Comparison of ENCODE assay signal across 24 cellular contexts in the genomic region with DNA sequence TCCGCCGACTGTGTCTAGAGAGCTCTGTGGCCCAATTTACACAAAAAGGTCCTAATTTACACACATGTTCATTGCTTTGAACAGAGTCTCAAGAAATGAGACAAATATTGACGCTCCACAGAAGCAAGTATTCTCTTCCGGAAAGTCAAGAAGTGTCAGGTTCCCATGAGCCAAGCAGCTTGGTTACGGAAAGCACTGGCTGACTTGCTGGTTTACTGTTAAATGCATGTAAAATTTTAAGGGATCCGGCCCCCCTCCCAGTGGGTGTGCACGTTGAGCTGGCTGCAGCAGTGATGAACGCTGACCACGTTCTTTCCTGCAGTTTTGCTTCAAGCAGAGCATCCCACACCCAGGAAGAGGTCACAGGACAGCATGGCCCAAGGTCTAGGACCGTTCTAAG.
DNase-seq lines count a peak whose midpoint lies in the region; ATAC-seq and TF ChIP-seq lines count a peak whose summit lies in the region.
"Had no signal": no experiment of that assay in that cellular context is flagged by ENCODE, and none has a peak within 500 bp of the region (broad histone marks: within the 10 kb centered on the region; RNA-seq: fewer than 3 reads in every experiment).

No MANE protein-coding gene starts in this region.

- peaks cover 18% of the 10 kb centered on the region for H3K27me3 Mint-ChIP-seq in glutamatergic neuron (ENCODE audit: unreplicated experiment)

- H3K27ac Mint-ChIP-seq in glutamatergic neuron (ENCODE audit: unreplicated experiment), result peak overlapping the region; percentile 73
- H3K27ac Mint-ChIP-seq: activated naive CD8-positive, alpha-beta T cell; activated T-helper 1 cell treated with anti-CD3 and anti-CD28 coated beads, Interleukin-12 subunit alpha, Interleukin-12 subunit beta, Interleukin-2, Interleukin-4 antibody, amounts not matched to agents 30 ng/mL and 10 ng/mL and 1 ng/mL, durations not matched to agents 14 hours and 24 hours and 36 hours; neural progenitor cell had no signal

- intact Hi-C loops in left ventricle myocardium inferior (cut with micrococcal nuclease) (loop anchor here (10.0 kb wide), 1 partner anchor 62 kb away; no protein-coding TSS in a partner anchor), Right ventricle myocardium superior (cut with DNase I) (no loop called here), posterior vena cava (cut with DNase I) (no loop called here), aorta (cut with DNase I) (loop anchor here in 1 of 2 donors (5.0 kb wide), 1 partner anchor 70 kb away; no protein-coding TSS in a partner anchor)

- H3K4me3 Mint-ChIP-seq in glutamatergic neuron (ENCODE audit: unreplicated experiment), result no peak overlapping the region
- H3K4me3 Mint-ChIP-seq: activated naive CD8-positive, alpha-beta T cell; activated T-helper 1 cell treated with anti-CD3 and anti-CD28 coated beads, Interleukin-12 subunit alpha, Interleukin-12 subunit beta, Interleukin-2, Interleukin-4 antibody, amounts not matched to agents 30 ng/mL and 10 ng/mL and 1 ng/mL, durations not matched to agents 14 hours and 24 hours and 36 hours; neural progenitor cell had no signal

- peaks cover 64% of the 10 kb centered on the region for H3K4me1 Mint-ChIP-seq in glutamatergic neuron (ENCODE audit: low read depth, unreplicated experiment)

- H3K4me1 ChIP-seq in left ventricle myocardium inferior, result peaks cover 73% of the 10 kb centered on the region
- H3K4me1 ChIP-seq in aorta (ENCODE audit: control insufficient read depth in 1 of 2, insufficient read depth in 2 of 2, low read length in 2 of 2), result peaks cover 2 to 4% of the 10 kb centered on the region in 2 donors

- H3K36me3 ChIP-seq in left ventricle myocardium inferior (no peaks in the 10 kb centered on the region), aorta (ENCODE audit: control insufficient read depth in 1 of 2, insufficient read depth in 2 of 2, low read length in 1 of 2) (no peaks in the 10 kb centered on the region)
- H3K36me3 ChIP-seq: neural progenitor cell, SJCRH30 had no signal

- H3K27me3 ChIP-seq in left ventricle myocardium inferior (ENCODE audit: low read depth) (no peaks in the 10 kb centered on the region), aorta (ENCODE audit: control insufficient read depth in 1 of 2, insufficient read depth in 2 of 2, low read length in 1 of 2) (no peaks in the 10 kb centered on the region)
- H3K27me3 ChIP-seq: neural progenitor cell, SJCRH30 had no signal

- H3K4me3 ChIP-seq in left ventricle myocardium inferior (peak overlapping the region; percentile 20), aorta (ENCODE audit: low read length in 2 of 2) (no peak overlapping the region)
- H3K4me3 ChIP-seq: neural progenitor cell, PC-9, SJCRH30 had no signal

- no peaks in the 10 kb centered on the region for H3K9me3 ChIP-seq in left ventricle myocardium inferior (replicated peaks)
- H3K9me3 ChIP-seq in aorta (ENCODE audit: control insufficient read depth, low read length), result no peaks in the 10 kb centered on the region
- H3K9me3 ChIP-seq: SJCRH30 had no signal

- H3K27ac ChIP-seq in left ventricle myocardium inferior (replicated peaks) (peak overlapping the region; percentile 72), aorta (ENCODE audit: low read depth in 1 of 2, low read length in 2 of 2) (peak overlapping the region in 1 of 2 donors; percentile 32)
- H3K27ac ChIP-seq: neural progenitor cell, PC-9, SJCRH30 had no signal

- ATAC-seq in Right ventricle myocardium superior (ENCODE audit: poor library complexity) (no peak), aorta (ENCODE audit: low FRiP score) (no peak)
- ATAC-seq: activated CD4-positive, CD25-positive, alpha-beta regulatory T cell treated with anti-CD3 and anti-CD28 coated beads, Interleukin-2, amount 50 U/mL, for 24 hours; HepG2; sciatic nerve had no signal

- 62 to 66% methylated on average over 10 of the region's 10 CpGs for WGBS in aorta, 2 donors

- TF ChIP-seq CTCF in left ventricle myocardium inferior (IDR thresholded peaks at IDR 0.05; ENCODE audit: borderline replicate concordance), result no peak
- no peak for TF ChIP-seq CTCF in glutamatergic neuron (IDR thresholded peaks at IDR 0.05; ENCODE audit: partially characterized antibody, unreplicated experiment)

- peaks cover 21% of the 10 kb centered on the region for H3K9me3 Mint-ChIP-seq in glutamatergic neuron (ENCODE audit: unreplicated experiment)
- H3K9me3 Mint-ChIP-seq: activated T-helper 1 cell treated with anti-CD3 and anti-CD28 coated beads, Interleukin-12 subunit alpha, Interleukin-12 subunit beta, Interleukin-2, Interleukin-4 antibody, amounts not matched to agents 30 ng/mL and 10 ng/mL and 1 ng/mL, durations not matched to agents 14 hours and 24 hours and 36 hours had no signal

- H3K36me3 Mint-ChIP-seq in glutamatergic neuron (ENCODE audit: unreplicated experiment), result no peaks in the 10 kb centered on the region

- DNase-seq in left ventricle myocardium inferior (no peak), Right ventricle myocardium superior (no peak), glutamatergic neuron (no peak), posterior vena cava (ENCODE audit: low spot score) (peak; percentile 47), aorta (peak; percentile 30 to 35), dermis blood vessel endothelial cell (no peak)
- DNase-seq in activated CD4-positive, alpha-beta T cell treated with anti-CD3 and anti-CD28 coated beads for 48 hours, result no peak
- no peak for DNase-seq in effector CD4-positive, alpha-beta T cell
- DNase-seq: ACHN; C1 segment of cervical spinal cord; cortex of kidney; NCI-H2171 treated with DMSO at 0.1 percent for 48 hours; NCI-H82; SJCRH30; stimulated activated CD4-positive, alpha-beta T cell treated with anti-CD3 and anti-CD28 coated beads, Interleukin-1b, Interleukin-23, amount 100 ng/mL, for 48 hours; stimulated activated naive CD4-positive, alpha-beta T cell; T-helper 2 cell had no signal

Comparison
In these comparisons a context has a peak if more than half of its experiments do, and no peak if none do; other contexts are left out.
1. DNase-seq: peak in posterior vena cava (single experiment) and aorta (2 of 2); none in left ventricle myocardium inferior (single experiment), Right ventricle myocardium superior (single experiment), glutamatergic neuron (single experiment), dermis blood vessel endothelial cell (single experiment), activated CD4-positive, alpha-beta T cell treated with anti-CD3 and anti-CD28 coated beads for 48 hours (single experiment) and effector CD4-positive, alpha-beta T cell (single experiment).